1 cellular context compared by ENCODE assay signal in the genomic region with DNA sequence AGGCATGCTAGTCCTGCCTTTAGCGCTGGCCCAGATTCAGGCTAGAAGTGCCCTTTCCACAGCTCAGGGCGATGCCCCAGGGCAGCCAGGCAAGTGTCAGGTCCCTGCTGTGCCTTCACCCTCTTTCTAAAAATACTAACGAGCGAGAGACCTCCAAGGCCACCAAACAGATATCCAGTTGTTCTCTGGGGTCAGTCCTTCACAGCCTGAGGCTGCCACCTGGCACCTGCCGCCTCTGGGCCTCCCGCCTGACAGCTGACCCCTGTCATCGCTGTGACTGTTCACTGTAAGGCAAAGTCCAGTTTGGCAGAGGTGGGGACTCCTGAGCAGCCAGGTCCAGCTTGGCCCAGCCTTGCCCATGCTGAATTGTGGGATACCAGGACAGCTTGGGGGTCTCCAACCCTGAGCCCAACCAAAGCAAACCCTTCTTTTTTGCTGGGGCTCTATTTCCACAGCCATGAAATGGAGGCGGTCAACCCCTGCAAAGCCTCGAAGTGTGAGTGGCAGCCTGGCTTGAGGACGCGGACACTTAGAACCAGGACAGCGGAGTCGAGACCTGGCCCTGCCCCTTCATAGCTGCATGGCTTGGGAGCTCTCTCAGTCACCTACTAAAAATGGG.
A peak's percentile ranks its signal among the peaks of the same experiment; 100 is the strongest.
TF ChIP-seq lines count a peak whose summit lies in the region.

No MANE protein-coding gene starts in this region.

TF ChIP-seq in HepG2, 621 proteins besides CTCF, POLR2A, EP300 and RAD21 (continued from another document and continues in another):
- TF ChIP-seq ZNF800 (CRISPR knock-in tag; IDR thresholded peaks at IDR 0.05) (no peak), PHF21A (CRISPR knock-in tag; IDR thresholded peaks at IDR 0.05) (peak; percentile 82), ZNF333 (CRISPR knock-in tag; IDR thresholded peaks at IDR 0.05; ENCODE audit: borderline replicate concordance) (peak; percentile 63; the same call in 1 of the 2 replicates), MLXIP (CRISPR knock-in tag; IDR thresholded peaks at IDR 0.05; ENCODE audit: borderline replicate concordance) (no peak), ZNF513 (CRISPR knock-in tag; conservative IDR thresholded peaks at IDR 0.05) (no peak), ATF6 (CRISPR knock-in tag; conservative IDR thresholded peaks at IDR 0.05) (no peak), ZNF292 (CRISPR knock-in tag; IDR thresholded peaks at IDR 0.05; ENCODE audit: borderline replicate concordance, low read depth) (peak; percentile 98), ZNF3 (CRISPR knock-in tag; IDR thresholded peaks at IDR 0.05) (no peak), MTA1 (CRISPR knock-in tag; IDR thresholded peaks at IDR 0.05; ENCODE audit: borderline replicate concordance) (peak; percentile 98), ZNF678 (CRISPR knock-in tag; IDR thresholded peaks at IDR 0.05) (no peak), ZNF792 (CRISPR knock-in tag; IDR thresholded peaks at IDR 0.05) (peak; percentile 59; the same call in 1 of the 2 replicates), ZNF451 (CRISPR knock-in tag; IDR thresholded peaks at IDR 0.05) (no peak), SOX6 (IDR thresholded peaks at IDR 0.05) (no peak), SOX6 (CRISPR knock-in tag; IDR thresholded peaks at IDR 0.05) (peak; percentile 91), U2AF1 (optimal IDR thresholded peaks at IDR 0.05; ENCODE audit: low read depth, low read length) (no peak), ZKSCAN1 (IDR thresholded peaks at IDR 0.05; ENCODE audit: low read length) (no peak; the same call in 1 of the 2 replicates), HMG20A (CRISPR knock-in tag; IDR thresholded peaks at IDR 0.05; ENCODE audit: borderline replicate concordance) (peak; percentile 79; the same call in 1 of the 2 replicates), HIVEP1 (CRISPR knock-in tag; IDR thresholded peaks at IDR 0.05) (peak; percentile 86), ISL2 (CRISPR knock-in tag; IDR thresholded peaks at IDR 0.05) (peak; percentile 46; the same call in 1 of the 2 replicates), TAF15 (IDR thresholded peaks at IDR 0.05; ENCODE audit: low read depth, low read length, poor library complexity, severe bottlenecking) (no peak), HDAC2 (CRISPR knock-in tag; IDR thresholded peaks at IDR 0.05) (peak; percentile 87), NFE2L2 (IDR thresholded peaks at IDR 0.05; ENCODE audit: low read length) (no peak), KLF6 (CRISPR knock-in tag; IDR thresholded peaks at IDR 0.05) (0 out of 2 replicates have a peak, but pooled peaks have one; percentile 37), JUND (CRISPR knock-in tag; IDR thresholded peaks at IDR 0.05) (peak; percentile 64; the same call in 1 of the 2 replicates), ZBTB2 (CRISPR knock-in tag; IDR thresholded peaks at IDR 0.05; ENCODE audit: low read depth) (no peak), ZBTB3 (CRISPR knock-in tag; IDR thresholded peaks at IDR 0.05; ENCODE audit: borderline replicate concordance, low read depth) (no peak; the same call in 1 of the 2 replicates), ZNF354B (CRISPR knock-in tag; IDR thresholded peaks at IDR 0.05) (no peak), PATZ1 (CRISPR knock-in tag; IDR thresholded peaks at IDR 0.05) (peak; percentile 48; the same call in 1 of the 2 replicates), DMAP1 (CRISPR knock-in tag; IDR thresholded peaks at IDR 0.05) (no peak), MAFG (CRISPR knock-in tag; IDR thresholded peaks at IDR 0.05) (no peak), ZNF788 (CRISPR knock-in tag; IDR thresholded peaks at IDR 0.05; ENCODE audit: borderline replicate concordance) (peak; percentile 79; the same call in 1 of the 2 replicates), POLR2G (IDR thresholded peaks at IDR 0.05; ENCODE audit: low read depth, low read length) (no peak), NAIF1 (CRISPR knock-in tag; IDR thresholded peaks at IDR 0.05; ENCODE audit: borderline replicate concordance) (no peak), ZFP36L1 (CRISPR knock-in tag; IDR thresholded peaks at IDR 0.05) (0 out of 2 replicates have a peak, but pooled peaks have one; percentile 75), MEIS1 (CRISPR knock-in tag; IDR thresholded peaks at IDR 0.05; ENCODE audit: borderline replicate concordance) (peak; percentile 88; the same call in 1 of the 2 replicates), ZNF674 (CRISPR knock-in tag; IDR thresholded peaks at IDR 0.05; ENCODE audit: low read depth) (no peak), ZNF484 (CRISPR knock-in tag; IDR thresholded peaks at IDR 0.05; ENCODE audit: borderline replicate concordance, low read depth) (no peak), SALL1 (CRISPR knock-in tag; IDR thresholded peaks at IDR 0.05) (peak; percentile 97), XBP1 (CRISPR knock-in tag; IDR thresholded peaks at IDR 0.05) (no peak), ZNF598 (CRISPR knock-in tag; IDR thresholded peaks at IDR 0.05; ENCODE audit: borderline replicate concordance) (peak; percentile 40; the same call in 1 of the 2 replicates)
- TF ChIP-seq, protein P1, sequence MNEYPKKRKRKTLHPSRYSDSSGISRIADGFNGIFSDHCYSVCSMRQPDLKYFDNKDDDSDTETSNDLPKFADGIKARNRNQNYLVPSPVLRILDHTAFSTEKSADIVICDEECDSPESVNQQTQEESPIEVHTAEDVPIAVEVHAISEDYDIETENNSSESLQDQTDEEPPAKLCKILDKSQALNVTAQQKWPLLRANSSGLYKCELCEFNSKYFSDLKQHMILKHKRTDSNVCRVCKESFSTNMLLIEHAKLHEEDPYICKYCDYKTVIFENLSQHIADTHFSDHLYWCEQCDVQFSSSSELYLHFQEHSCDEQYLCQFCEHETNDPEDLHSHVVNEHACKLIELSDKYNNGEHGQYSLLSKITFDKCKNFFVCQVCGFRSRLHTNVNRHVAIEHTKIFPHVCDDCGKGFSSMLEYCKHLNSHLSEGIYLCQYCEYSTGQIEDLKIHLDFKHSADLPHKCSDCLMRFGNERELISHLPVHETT (CRISPR knock-in tag; conservative IDR thresholded peaks at IDR 0.05) = no peak
- TF ChIP-seq, protein P2, sequence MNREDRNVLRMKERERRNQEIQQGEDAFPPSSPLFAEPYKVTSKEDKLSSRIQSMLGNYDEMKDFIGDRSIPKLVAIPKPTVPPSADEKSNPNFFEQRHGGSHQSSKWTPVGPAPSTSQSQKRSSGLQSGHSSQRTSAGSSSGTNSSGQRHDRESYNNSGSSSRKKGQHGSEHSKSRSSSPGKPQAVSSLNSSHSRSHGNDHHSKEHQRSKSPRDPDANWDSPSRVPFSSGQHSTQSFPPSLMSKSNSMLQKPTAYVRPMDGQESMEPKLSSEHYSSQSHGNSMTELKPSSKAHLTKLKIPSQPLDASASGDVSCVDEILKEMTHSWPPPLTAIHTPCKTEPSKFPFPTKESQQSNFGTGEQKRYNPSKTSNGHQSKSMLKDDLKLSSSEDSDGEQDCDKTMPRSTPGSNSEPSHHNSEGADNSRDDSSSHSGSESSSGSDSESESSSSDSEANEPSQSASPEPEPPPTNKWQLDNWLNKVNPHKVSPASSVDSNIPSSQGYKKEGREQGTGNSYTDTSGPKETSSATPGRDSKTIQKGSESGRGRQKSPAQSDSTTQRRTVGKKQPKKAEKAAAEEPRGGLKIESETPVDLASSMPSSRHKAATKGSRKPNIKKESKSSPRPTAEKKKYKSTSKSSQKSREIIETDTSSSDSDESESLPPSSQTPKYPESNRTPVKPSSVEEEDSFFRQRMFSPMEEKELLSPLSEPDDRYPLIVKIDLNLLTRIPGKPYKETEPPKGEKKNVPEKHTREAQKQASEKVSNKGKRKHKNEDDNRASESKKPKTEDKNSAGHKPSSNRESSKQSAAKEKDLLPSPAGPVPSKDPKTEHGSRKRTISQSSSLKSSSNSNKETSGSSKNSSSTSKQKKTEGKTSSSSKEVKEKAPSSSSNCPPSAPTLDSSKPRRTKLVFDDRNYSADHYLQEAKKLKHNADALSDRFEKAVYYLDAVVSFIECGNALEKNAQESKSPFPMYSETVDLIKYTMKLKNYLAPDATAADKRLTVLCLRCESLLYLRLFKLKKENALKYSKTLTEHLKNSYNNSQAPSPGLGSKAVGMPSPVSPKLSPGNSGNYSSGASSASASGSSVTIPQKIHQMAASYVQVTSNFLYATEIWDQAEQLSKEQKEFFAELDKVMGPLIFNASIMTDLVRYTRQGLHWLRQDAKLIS (CRISPR knock-in tag; IDR thresholded peaks at IDR 0.05) = no peak
- TF ChIP-seq, protein P3, sequence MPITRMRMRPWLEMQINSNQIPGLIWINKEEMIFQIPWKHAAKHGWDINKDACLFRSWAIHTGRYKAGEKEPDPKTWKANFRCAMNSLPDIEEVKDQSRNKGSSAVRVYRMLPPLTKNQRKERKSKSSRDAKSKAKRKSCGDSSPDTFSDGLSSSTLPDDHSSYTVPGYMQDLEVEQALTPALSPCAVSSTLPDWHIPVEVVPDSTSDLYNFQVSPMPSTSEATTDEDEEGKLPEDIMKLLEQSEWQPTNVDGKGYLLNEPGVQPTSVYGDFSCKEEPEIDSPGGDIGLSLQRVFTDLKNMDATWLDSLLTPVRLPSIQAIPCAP (CRISPR knock-in tag; IDR thresholded peaks at IDR 0.05; ENCODE audit: low read depth) = no peak
